14 cellular contexts compared by ENCODE assay signal in the genomic region with DNA sequence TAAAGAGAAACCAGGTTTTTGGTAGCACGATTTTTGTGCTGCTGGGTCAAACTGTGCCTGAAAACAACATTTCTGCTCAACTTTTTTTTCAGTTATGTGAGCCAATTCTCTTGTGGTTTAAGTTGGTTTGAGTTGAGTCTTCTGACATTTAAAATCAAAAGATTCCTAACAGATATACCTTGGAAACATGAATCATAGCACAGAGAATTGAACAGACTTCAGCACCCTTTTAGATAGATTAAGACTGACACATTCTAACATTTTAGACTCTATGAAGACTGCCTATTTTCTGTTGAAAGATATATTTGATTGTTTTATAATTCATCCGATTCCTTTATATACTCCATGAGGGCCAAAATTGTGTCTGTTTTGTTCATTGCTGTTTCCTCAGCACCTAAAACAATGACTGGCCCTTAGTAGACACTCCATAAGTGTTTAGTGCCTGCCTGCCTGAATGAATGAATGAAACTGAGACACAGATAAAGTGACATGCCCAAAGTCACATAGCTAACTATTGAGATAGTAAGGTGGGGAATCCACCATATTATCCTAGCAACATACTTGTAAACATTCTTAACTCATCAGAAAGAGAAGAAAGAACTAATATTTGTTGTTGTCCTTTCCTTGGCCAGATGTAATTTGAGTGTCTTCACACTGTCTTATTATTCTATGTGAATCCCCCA.
"Had no signal": no experiment of that assay in that cellular context is flagged by ENCODE, and none has a peak within 500 bp of the region (broad histone marks: within the 10 kb centered on the region; RNA-seq: fewer than 3 reads in every experiment).

No MANE protein-coding gene starts in this region.

- H3K36me3 Mint-ChIP-seq: activated naive CD4-positive, alpha-beta T cell treated with anti-CD3 and anti-CD28 coated beads, Interleukin-2, amount 10 ng/mL, durations not matched to agents 7 days and 5 days; memory B cell had no signal

- H3K9me3 Mint-ChIP-seq: memory B cell had no signal

- H3K27me3 Mint-ChIP-seq: activated CD4-positive, alpha-beta T cell treated with anti-CD3 and anti-CD28 coated beads, Interleukin-2, amount 10 ng/mL, durations not matched to agents 7 days and 5 days; activated naive CD4-positive, alpha-beta T cell treated with anti-CD3 and anti-CD28 coated beads, Interleukin-2, amount 10 ng/mL, durations not matched to agents 7 days and 5 days; T-helper 17 cell had no signal

- H3K4me3 Mint-ChIP-seq: activated CD4-positive, alpha-beta T cell treated with anti-CD3 and anti-CD28 coated beads, Interleukin-2, amount 10 ng/mL, durations not matched to agents 7 days and 5 days; activated naive CD4-positive, alpha-beta T cell treated with anti-CD3 and anti-CD28 coated beads, Interleukin-2, amount 10 ng/mL, durations not matched to agents 7 days and 5 days; dendritic cell treated with granulocyte-macrophage colony-stimulating factor and Interleukin-4, amounts not matched to agents 40 ng/mL and 50 ng/mL, for 4 days; memory B cell; T-helper 17 cell had no signal

- DNase-seq: activated CD4-positive, alpha-beta T cell treated with anti-CD3 and anti-CD28 coated beads, Interleukin-2, amount 10 ng/mL, durations not matched to agents 7 days and 5 days; activated naive CD4-positive, alpha-beta T cell treated with anti-CD3 and anti-CD28 coated beads, Interleukin-2, amount 10 ng/mL, durations not matched to agents 7 days and 5 days; amygdala; effector CD8-positive, alpha-beta T cell; esophagus squamous epithelium; heart right ventricle; SJCRH30; stimulated activated CD4-positive, alpha-beta T cell treated with anti-CD3 and anti-CD28 coated beads, Interleukin-2, amount 100 ng/mL, for 24 hours; stomach; T-helper 17 cell; trophoblast cell; WERI-Rb-1 had no signal

- ATAC-seq: heart right ventricle, T-helper 17 cell had no signal

- H3K27ac Mint-ChIP-seq: activated naive CD4-positive, alpha-beta T cell treated with anti-CD3 and anti-CD28 coated beads, Interleukin-2, amount 10 ng/mL, durations not matched to agents 7 days and 5 days; dendritic cell treated with granulocyte-macrophage colony-stimulating factor and Interleukin-4, amounts not matched to agents 40 ng/mL and 50 ng/mL, for 4 days; memory B cell; T-helper 17 cell had no signal
